ENCODE assay signal across 26 cellular contexts in the genomic region with DNA sequence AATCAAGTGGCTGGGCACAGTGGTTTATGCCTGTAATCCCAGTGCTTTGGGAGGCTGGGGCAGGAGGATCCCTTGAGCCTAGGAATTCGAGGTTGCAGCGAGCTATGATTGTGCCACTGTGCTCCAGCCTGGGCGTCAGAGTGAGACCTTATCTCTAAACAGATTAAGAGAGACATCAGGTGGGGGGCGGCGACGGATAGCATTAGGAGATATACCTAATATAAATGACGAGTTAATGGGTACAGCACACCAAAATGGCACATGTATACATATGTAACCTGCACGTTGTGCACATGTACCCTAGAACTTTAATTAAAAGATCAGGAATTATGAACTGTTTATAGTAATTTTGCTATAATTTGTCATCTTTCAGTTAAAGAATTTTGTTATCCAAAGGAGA. TPM values are rescaled to one million over a fixed set of nuclear protein-coding genes. Genes with fewer than 3 reads are reported as not detected.
DNase-seq lines count a peak whose midpoint lies in the region; ATAC-seq and TF ChIP-seq lines count a peak whose summit lies in the region.
"Had no signal": no experiment of that assay in that cellular context is flagged by ENCODE, and none has a peak within 500 bp of the region (broad histone marks: within the 10 kb centered on the region; RNA-seq: fewer than 3 reads in every experiment).

No MANE protein-coding gene starts in this region.

- H3K4me1 ChIP-seq in mesodermal cell (ENCODE audit: control insufficient read depth, insufficient read depth, low read length, poor library complexity, severe bottlenecking), result peaks cover 3% of the 10 kb centered on the region
- H3K4me1 ChIP-seq: Peyer's patch, suprapubic skin, upper lobe of right lung had no signal

- no peak for DNase-seq in activated CD4-positive, alpha-beta T cell treated with anti-CD3 and anti-CD28 coated beads, Interleukin-2, amount 10 ng/mL, durations not matched to agents 24 days and 14 days
- no peak for DNase-seq in activated CD4-positive, alpha-beta T cell treated with anti-CD3 and anti-CD28 coated beads for 4 hours
- no peak for DNase-seq in GM12864 (ENCODE audit: low read depth)
- no peak for DNase-seq in glutamatergic neuron
- no peak for DNase-seq in stimulated activated CD4-positive, alpha-beta T cell treated with anti-CD3 and anti-CD28 coated beads, Interleukin-1b, Interleukin-23, amount 100 ng/mL, for 48 hours
- DNase-seq: activated CD4-positive, alpha-beta T cell treated with anti-CD3 and anti-CD28 coated beads, Interleukin-2, amount 50 U/mL, for 1 hour; adrenal gland; CD4-positive, alpha-beta T cell; DMS79 treated with DMSO at 0.1 percent for 48 hours; dorsolateral prefrontal cortex; GDM1; hypothalamus; immature natural killer cell; NCI-H1436 treated with DMSO at 0.1 percent for 48 hours; ovary; Peyer's patch; SHP77 treated with DMSO at 0.1 percent for 48 hours; stimulated activated naive CD4-positive, alpha-beta T cell treated with Interleukin-2 at 50 U/mL for 16 hours; T1000; upper lobe of right lung had no signal

- H3K36me3 ChIP-seq in mesodermal cell (ENCODE audit: control insufficient read depth, insufficient read depth, low read length), result peaks cover 21% of the 10 kb centered on the region
- H3K36me3 ChIP-seq: adrenal gland, ovary, Peyer's patch had no signal

- H3K9me3 ChIP-seq in mesodermal cell (ENCODE audit: control insufficient read depth, low read length), result peaks cover 5% of the 10 kb centered on the region
- H3K9me3 ChIP-seq: adrenal gland, ovary, Peyer's patch, suprapubic skin, upper lobe of right lung had no signal

- peak overlapping the region; percentile 66 for H3K27ac Mint-ChIP-seq in activated CD4-positive, alpha-beta T cell treated with anti-CD3 and anti-CD28 coated beads, Interleukin-2, amount 10 ng/mL, durations not matched to agents 24 days and 14 days
- H3K27ac Mint-ChIP-seq in activated T-helper 17 cell treated with anti-CD3 and anti-CD28 coated beads, Interleukin-2, amount 50 U/mL, for 72 hours, result peak overlapping the region; percentile 91
- no peak overlapping the region for H3K27ac Mint-ChIP-seq in glutamatergic neuron (ENCODE audit: unreplicated experiment)
- H3K27ac Mint-ChIP-seq: brain; CD4-positive, alpha-beta T cell had no signal

- intact Hi-C loops in activated CD4-positive, alpha-beta T cell treated with anti-CD3 and anti-CD28 coated beads, Interleukin-2, amount 10 ng/mL, durations not matched to agents 24 days and 14 days (cut with micrococcal nuclease), result loop anchor here (2.0 kb wide), 1 partner anchor 44 kb away; no protein-coding TSS in a partner anchor

- no peaks in the 10 kb centered on the region for H3K9me3 Mint-ChIP-seq in activated CD4-positive, alpha-beta T cell treated with anti-CD3 and anti-CD28 coated beads, Interleukin-2, amount 10 ng/mL, durations not matched to agents 24 days and 14 days
- no peaks in the 10 kb centered on the region for H3K9me3 Mint-ChIP-seq in activated T-helper 17 cell treated with anti-CD3 and anti-CD28 coated beads, Interleukin-2, amount 50 U/mL, for 72 hours
- H3K9me3 Mint-ChIP-seq in glutamatergic neuron (ENCODE audit: unreplicated experiment), result no peaks in the 10 kb centered on the region
- H3K9me3 Mint-ChIP-seq: CD4-positive, alpha-beta T cell; immature natural killer cell had no signal

- H3K4me3 Mint-ChIP-seq in activated CD4-positive, alpha-beta T cell treated with anti-CD3 and anti-CD28 coated beads, Interleukin-2, amount 10 ng/mL, durations not matched to agents 24 days and 14 days, result no peak overlapping the region
- peak overlapping the region; percentile 50 for H3K4me3 Mint-ChIP-seq in activated T-helper 17 cell treated with anti-CD3 and anti-CD28 coated beads, Interleukin-2, amount 50 U/mL, for 72 hours
- no peak overlapping the region for H3K4me3 Mint-ChIP-seq in glutamatergic neuron (ENCODE audit: unreplicated experiment)
- H3K4me3 Mint-ChIP-seq: brain; CD4-positive, alpha-beta T cell; immature natural killer cell had no signal

- ATAC-seq in activated T-helper 17 cell treated with anti-CD3 and anti-CD28 coated beads, Interleukin-2, amount 50 U/mL, for 72 hours (replicated peaks), result no peak
- ATAC-seq in GM19397 (IDR thresholded peaks at IDR 0.05; ENCODE audit: unreplicated experiment), result no peak
- ATAC-seq: upper lobe of right lung had no signal

- peaks cover 45% of the 10 kb centered on the region for H3K36me3 Mint-ChIP-seq in activated CD4-positive, alpha-beta T cell treated with anti-CD3 and anti-CD28 coated beads, Interleukin-2, amount 10 ng/mL, durations not matched to agents 24 days and 14 days (ENCODE audit: low read depth)
- peaks cover 74% of the 10 kb centered on the region for H3K36me3 Mint-ChIP-seq in activated T-helper 17 cell treated with anti-CD3 and anti-CD28 coated beads, Interleukin-2, amount 50 U/mL, for 72 hours (ENCODE audit: low read depth)
- H3K36me3 Mint-ChIP-seq in glutamatergic neuron (ENCODE audit: unreplicated experiment), result no peaks in the 10 kb centered on the region

- WGBS in mesodermal cell (ENCODE audit: insufficient coverage in 2 of 2), 2 experiments, result 96% methylated on average over 6 to 7 of the region's 8 CpGs

- no peaks in the 10 kb centered on the region for H3K27me3 Mint-ChIP-seq in activated CD4-positive, alpha-beta T cell treated with anti-CD3 and anti-CD28 coated beads, Interleukin-2, amount 10 ng/mL, durations not matched to agents 24 days and 14 days
- no peaks in the 10 kb centered on the region for H3K27me3 Mint-ChIP-seq in activated T-helper 17 cell treated with anti-CD3 and anti-CD28 coated beads, Interleukin-2, amount 50 U/mL, for 72 hours
- H3K27me3 Mint-ChIP-seq in glutamatergic neuron (ENCODE audit: unreplicated experiment), result peaks cover 2% of the 10 kb centered on the region
- H3K27me3 Mint-ChIP-seq: CD4-positive, alpha-beta T cell had no signal

- H3K4me3 ChIP-seq in GM12864 (ENCODE audit: low read depth, low read length), result peak overlapping the region; percentile 16; the same call in 1 of the 2 replicates
- H3K4me3 ChIP-seq in mesodermal cell (ENCODE audit: extremely low read depth, insufficient read depth, low read length, poor library complexity, severe bottlenecking), result no peak overlapping the region
- H3K4me3 ChIP-seq: adrenal gland, dorsolateral prefrontal cortex, GM23248, ovary, Peyer's patch, suprapubic skin, upper lobe of right lung had no signal

- H3K4me1 Mint-ChIP-seq in activated CD4-positive, alpha-beta T cell treated with anti-CD3 and anti-CD28 coated beads, Interleukin-2, amount 10 ng/mL, durations not matched to agents 24 days and 14 days, result peaks cover 25% of the 10 kb centered on the region
- peaks cover 12% of the 10 kb centered on the region for H3K4me1 Mint-ChIP-seq in activated T-helper 17 cell treated with anti-CD3 and anti-CD28 coated beads, Interleukin-2, amount 50 U/mL, for 72 hours
- no peaks in the 10 kb centered on the region for H3K4me1 Mint-ChIP-seq in glutamatergic neuron (ENCODE audit: low read depth, unreplicated experiment)
- H3K4me1 Mint-ChIP-seq: brain, immature natural killer cell had no signal

- TF ChIP-seq CTCF in GM12864 (IDR thresholded peaks at IDR 0.05; ENCODE audit: low read depth, low read length, missing control alignments), result no peak
- TF ChIP-seq CTCF in glutamatergic neuron (IDR thresholded peaks at IDR 0.05; ENCODE audit: partially characterized antibody, unreplicated experiment), result no peak

- peak overlapping the region; percentile 45 for H3K27ac ChIP-seq in mesodermal cell (ENCODE audit: low read depth, low read length, severe bottlenecking)
- H3K27ac ChIP-seq: adrenal gland, dorsolateral prefrontal cortex, GM23248, ovary, Peyer's patch, suprapubic skin, upper lobe of right lung had no signal

RNA-seq across cellular contexts. Expression of gene RAD51C, which starts 10.3 kb away (rescaled TPM):
- 73.7 and 78.8 TPM in 2 replicates for total RNA-seq in activated CD4-positive, alpha-beta T cell treated with anti-CD3 and anti-CD28 coated beads, Interleukin-2, amount 10 ng/mL, durations not matched to agents 24 days and 14 days
- 100 to 1,000 TPM in 1 of 2 donors, 10 to 100 TPM in 1; 75.3 to 112 TPM for total RNA-seq in activated T-helper 17 cell treated with anti-CD3 and anti-CD28 coated beads, Interleukin-2, amount 50 U/mL, for 72 hours
- polyA plus RNA-seq in mesodermal cell (2013, experiment 1 of 2), result 22.8 TPM
- 29.3 TPM for polyA plus RNA-seq in mesodermal cell (2013, experiment 2 of 2)
- 8.5 TPM for total RNA-seq in glutamatergic neuron (ENCODE audit: unreplicated experiment)

RNA-seq across cellular contexts. Expression of gene TEX14, which starts 10.9 kb away (rescaled TPM):
- total RNA-seq in activated CD4-positive, alpha-beta T cell treated with anti-CD3 and anti-CD28 coated beads, Interleukin-2, amount 10 ng/mL, durations not matched to agents 24 days and 14 days, result 0.07 TPM in 2 replicates
- total RNA-seq in activated T-helper 17 cell treated with anti-CD3 and anti-CD28 coated beads, Interleukin-2, amount 50 U/mL, for 72 hours, result under 1 TPM; 0.30 to 0.32 TPM
- polyA plus RNA-seq in mesodermal cell (2013, experiment 1 of 2), result 0.33 TPM
- polyA plus RNA-seq in mesodermal cell (2013, experiment 2 of 2), result 0.25 TPM
- 0.20 TPM for total RNA-seq in glutamatergic neuron (ENCODE audit: unreplicated experiment)
- total RNA-seq: GM23248 had no signal
- polyA plus RNA-seq: immature natural killer cell had no signal

RNA-seq across cellular contexts. Expression of gene PPM1E, which starts 52.9 kb away (rescaled TPM):
- total RNA-seq in activated CD4-positive, alpha-beta T cell treated with anti-CD3 and anti-CD28 coated beads, Interleukin-2, amount 10 ng/mL, durations not matched to agents 24 days and 14 days, result 0.05 TPM in 1 of 2 replicates, not detected in the other
- total RNA-seq in activated T-helper 17 cell treated with anti-CD3 and anti-CD28 coated beads, Interleukin-2, amount 50 U/mL, for 72 hours, result under 1 TPM; 0.08 to 0.17 TPM
- 2.4 TPM for polyA plus RNA-seq in mesodermal cell (2013, experiment 1 of 2)
- 1.2 TPM for polyA plus RNA-seq in mesodermal cell (2013, experiment 2 of 2)
- total RNA-seq in glutamatergic neuron (ENCODE audit: unreplicated experiment), result 52.5 TPM
- total RNA-seq: CD4-positive, alpha-beta T cell; GM23248; upper lobe of right lung had no signal
- polyA plus RNA-seq: GM23248, immature natural killer cell had no signal

Comparison
In these comparisons a context has a peak if more than half of its experiments do, and no peak if none do; other contexts are left out.
1. RNA of gene PPM1E, which starts 52.9 kb away (total RNA-seq): 52.5 TPM in glutamatergic neuron (single experiment); 0.08 to 0.17 TPM in activated T-helper 17 cell treated with anti-CD3 and anti-CD28 coated beads, Interleukin-2, amount 50 U/mL, for 72 hours and 0.05 TPM in activated CD4-positive, alpha-beta T cell treated with anti-CD3 and anti-CD28 coated beads, Interleukin-2, amount 10 ng/mL, durations not matched to agents 24 days and 14 days; every median in the first group is over 10 times any median in the second.